In the genomic region with DNA sequence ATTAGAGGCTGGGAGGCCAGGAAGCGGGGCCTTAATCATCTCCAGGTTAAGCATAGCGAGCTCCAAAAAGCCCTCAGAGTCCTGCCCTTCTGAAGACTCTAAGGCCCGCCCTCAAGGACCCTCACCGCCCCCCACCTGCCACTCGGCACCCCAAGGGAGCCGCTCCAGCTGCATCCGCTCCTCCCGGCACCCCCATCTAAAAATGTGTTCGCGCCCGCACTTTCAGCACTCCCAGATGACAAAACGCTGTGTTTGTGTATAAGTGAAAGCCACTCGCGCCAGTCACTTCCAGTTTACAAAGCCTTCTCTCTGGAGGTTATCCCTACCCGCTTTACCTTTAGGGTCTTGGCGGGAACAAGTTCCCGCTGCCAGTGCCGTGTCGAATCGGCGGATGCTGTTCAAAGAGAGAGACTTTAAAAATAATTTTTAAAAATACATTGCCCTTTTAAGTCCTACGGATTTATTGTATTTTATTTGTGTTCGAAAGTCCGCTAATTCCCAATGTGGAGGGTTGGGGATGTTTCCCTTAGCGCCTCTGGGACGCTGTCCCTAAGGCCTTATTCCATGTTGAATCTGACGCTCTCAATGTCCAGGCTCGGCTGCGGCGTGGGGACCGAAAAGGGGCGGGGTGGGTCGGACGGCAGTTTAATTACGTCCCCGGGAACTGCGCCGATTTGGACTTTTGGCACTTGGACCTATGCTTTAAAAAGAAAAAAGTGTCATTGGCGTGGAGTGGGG, we compare ENCODE assay signal across 8 cellular contexts. TPM values are rescaled to one million over a fixed set of nuclear protein-coding genes. Genes with fewer than 3 reads are reported as not detected.
DNase-seq lines count a peak whose midpoint lies in the region; ATAC-seq, FAIRE-seq and TF ChIP-seq lines count a peak whose summit lies in the region.

A gene (minus strand): TSS at position 64 of the 738 bp plus-strand sequence. CDS start 900 bp downstream, outside the sequence.
A gene with protein sequence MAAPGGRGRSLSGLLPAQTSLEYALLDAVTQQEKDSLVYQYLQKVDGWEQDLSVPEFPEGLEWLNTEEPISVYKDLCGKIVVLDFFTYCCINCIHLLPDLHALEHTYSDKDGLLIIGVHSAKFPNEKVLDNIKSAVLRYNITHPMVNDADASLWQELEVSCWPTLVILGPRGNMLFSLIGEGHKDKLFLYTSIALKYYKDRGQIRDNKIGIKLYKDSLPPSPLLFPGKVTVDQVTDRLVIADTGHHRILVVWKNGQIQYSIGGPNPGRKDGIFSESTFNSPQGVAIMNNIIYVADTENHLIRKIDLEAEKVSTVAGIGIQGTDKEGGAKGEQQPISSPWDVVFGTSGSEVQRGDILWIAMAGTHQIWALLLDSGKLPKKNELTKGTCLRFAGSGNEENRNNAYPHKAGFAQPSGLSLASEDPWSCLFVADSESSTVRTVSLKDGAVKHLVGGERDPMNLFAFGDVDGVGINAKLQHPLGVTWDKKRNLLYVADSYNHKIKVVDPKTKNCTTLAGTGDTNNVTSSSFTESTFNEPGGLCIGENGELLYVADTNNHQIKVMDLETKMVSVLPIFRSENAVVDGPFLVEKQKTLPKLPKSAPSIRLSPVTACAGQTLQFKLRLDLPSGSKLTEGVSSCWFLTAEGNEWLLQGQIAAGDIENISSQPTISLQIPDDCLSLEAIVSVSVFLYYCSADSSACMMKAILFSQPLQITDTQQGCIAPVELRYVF (plus strand): TSS at position 643 of the 738 bp plus-strand sequence. CDS start 212 bp downstream, outside the sequence.

- no peak for TF ChIP-seq EP300 in A549 (IDR thresholded peaks at IDR 0.05)

- peaks cover 22% of the 10 kb centered on the region for H3K36me3 Mint-ChIP-seq in activated CD4-positive, alpha-beta T cell treated with anti-CD3 and anti-CD28 coated beads for 36 hours (ENCODE audit: low read depth)

- H3K4me3 ChIP-seq in A549 (peak within 1 kb of the TSS; percentile 68), choroid plexus epithelial cell (ENCODE audit: low read depth, low read length) (peak within 1 kb of the TSS; percentile 87)

- H3K27ac Mint-ChIP-seq in activated CD4-positive, alpha-beta T cell treated with anti-CD3 and anti-CD28 coated beads for 36 hours = peak within 1 kb of the TSS; percentile 97

- peak within 1 kb of the TSS; percentile 80 for H3K4me3 Mint-ChIP-seq in activated CD4-positive, alpha-beta T cell treated with anti-CD3 and anti-CD28 coated beads for 36 hours

- peaks cover 50% of the 10 kb centered on the region for H3K4me1 ChIP-seq in A549

- H3K27me3 Mint-ChIP-seq in activated CD4-positive, alpha-beta T cell treated with anti-CD3 and anti-CD28 coated beads for 36 hours = no peaks in the 10 kb centered on the region

- WGBS in A549 (ENCODE audit: missing lambda C conversion rate) = 3% methylated on average over 36 of the region's 39 CpGs

- intact Hi-C loops in activated CD4-positive, alpha-beta T cell treated with anti-CD3 and anti-CD28 coated beads for 36 hours (cut with DNase I, micrococcal nuclease) = loop anchor here (1.0 to 10.0 kb wide), 9 partner anchors 57 to 1083 kb away; a partner anchor contains a TSS

- no peak for TF ChIP-seq RAD21 in A549 (conservative IDR thresholded peaks at IDR 0.05 in 1 of 2, IDR thresholded peaks at IDR 0.05 in 1 of 2)

- CTCF ChIA-PET in A549 (lab: Yijun Ruan, JAX) = interaction anchor here (0.8 kb wide), 1 partner anchor 20 kb away, joined by 3 read pairs; no protein-coding TSS in a partner anchor
- CTCF ChIA-PET in activated CD4-positive, alpha-beta T cell treated with anti-CD3 and anti-CD28 coated beads for 36 hours (lab: Charles Lee) = no interaction called here

- ATAC-seq in A549 = peak; percentile 88 to 90
- ATAC-seq in GM18867 (IDR thresholded peaks at IDR 0.05; ENCODE audit: unreplicated experiment) = peak; percentile 52
- peak; percentile 38 for ATAC-seq in HG03135 (IDR thresholded peaks at IDR 0.05; ENCODE audit: unreplicated experiment)
- peak; percentile 51 for ATAC-seq in activated CD4-positive, alpha-beta T cell treated with anti-CD3 and anti-CD28 coated beads for 36 hours

- no peak for FAIRE-seq in A549 (lab: Jason Lieb, UNC)

- peak; percentile 59 to 91 for DNase-seq in A549 (ENCODE audit: low read depth in 1 of 2, low spot score in 1 of 2)
- peak; percentile 69 for DNase-seq in NCI-H460 (ENCODE audit: extremely low read depth, low read depth)
- DNase-seq in activated CD4-positive, alpha-beta T cell treated with anti-CD3 and anti-CD28 coated beads for 36 hours = peak; percentile 77
- peak; percentile 82 for DNase-seq in choroid plexus epithelial cell (ENCODE audit: low read depth)
- DNase-seq in stimulated activated CD4-positive, alpha-beta T cell treated with anti-CD3 and anti-CD28 coated beads, Interleukin-1b, Interleukin-23, amount 100 ng/mL, for 24 hours (ENCODE audit: low read depth in 4 of 4, low spot score in 1 of 4) = peak; percentile 48 to 54 (median 53)

- H3K4me1 Mint-ChIP-seq in activated CD4-positive, alpha-beta T cell treated with anti-CD3 and anti-CD28 coated beads for 36 hours = peaks cover 39% of the 10 kb centered on the region

- TF ChIP-seq CTCF in A549 (IDR thresholded peaks at IDR 0.05) (no peak), choroid plexus epithelial cell (conservative IDR thresholded peaks at IDR 0.05; ENCODE audit: low read depth, low read length) (no peak)

- POLR2A ChIA-PET in A549 (lab: Yijun Ruan, JAX) = no interaction called here
- POLR2A ChIA-PET in activated CD4-positive, alpha-beta T cell treated with anti-CD3 and anti-CD28 coated beads for 36 hours (lab: Charles Lee) = interaction anchor here (0.7 kb wide), 1 partner anchor 107 kb away, joined by 3 read pairs; no protein-coding TSS in a partner anchor

- no peaks in the 10 kb centered on the region for H3K27me3 ChIP-seq in layer of hippocampus (ENCODE audit: control insufficient read depth, insufficient read depth, low read length)

- peak; percentile 30; the same call in 1 of the 2 replicates for TF ChIP-seq POLR2A in A549 (IDR thresholded peaks at IDR 0.05; ENCODE audit: low read length)

- H3K9me3 Mint-ChIP-seq in activated CD4-positive, alpha-beta T cell treated with anti-CD3 and anti-CD28 coated beads for 36 hours (ENCODE audit: low read depth) = no peaks in the 10 kb centered on the region

- H3K9me3 ChIP-seq in A549 = no peaks in the 10 kb centered on the region

- H3K27ac ChIP-seq in A549 (peak within 1 kb of the TSS; percentile 85 to 96), layer of hippocampus (ENCODE audit: low read depth, low read length) (peak within 1 kb of the TSS; percentile 84)

- peak within 1 kb of the TSS; percentile 96 for H3K4me2 ChIP-seq in A549

TF ChIP-seq in A549, 52 proteins besides CTCF, POLR2A, EP300 and RAD21 (continues in another document):
- TF ChIP-seq TP53 (CRISPR knock-in tag; IDR thresholded peaks at IDR 0.05) (no peak), PHF8 (IDR thresholded peaks at IDR 0.05; ENCODE audit: borderline replicate concordance, low read depth) (peak; percentile 41; the same call in 1 of the 2 replicates), MYC (IDR thresholded peaks at IDR 0.05; ENCODE audit: borderline replicate concordance, low read length) (no peak), KDM5A (IDR thresholded peaks at IDR 0.05) (peak; percentile 35; the same call in 1 of the 2 replicates), POLR2AphosphoS2 (conservative IDR thresholded peaks at IDR 0.05; ENCODE audit: low read length) (no peak)
- TF ChIP-seq, protein P1, sequence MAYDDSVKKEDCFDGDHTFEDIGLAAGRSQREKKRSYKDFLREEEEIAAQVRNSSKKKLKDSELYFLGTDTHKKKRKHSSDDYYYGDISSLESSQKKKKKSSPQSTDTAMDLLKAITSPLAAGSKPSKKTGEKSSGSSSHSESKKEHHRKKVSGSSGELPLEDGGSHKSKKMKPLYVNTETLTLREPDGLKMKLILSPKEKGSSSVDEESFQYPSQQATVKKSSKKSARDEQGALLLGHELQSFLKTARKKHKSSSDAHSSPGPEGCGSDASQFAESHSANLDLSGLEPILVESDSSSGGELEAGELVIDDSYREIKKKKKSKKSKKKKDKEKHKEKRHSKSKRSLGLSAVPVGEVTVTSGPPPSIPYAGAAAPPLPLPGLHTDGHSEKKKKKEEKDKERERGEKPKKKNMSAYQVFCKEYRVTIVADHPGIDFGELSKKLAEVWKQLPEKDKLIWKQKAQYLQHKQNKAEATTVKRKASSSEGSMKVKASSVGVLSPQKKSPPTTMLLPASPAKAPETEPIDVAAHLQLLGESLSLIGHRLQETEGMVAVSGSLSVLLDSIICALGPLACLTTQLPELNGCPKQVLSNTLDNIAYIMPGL (CRISPR knock-in tag; IDR thresholded peaks at IDR 0.05; ENCODE audit: borderline replicate concordance) = no peak
- TF ChIP-seq, protein P2, sequence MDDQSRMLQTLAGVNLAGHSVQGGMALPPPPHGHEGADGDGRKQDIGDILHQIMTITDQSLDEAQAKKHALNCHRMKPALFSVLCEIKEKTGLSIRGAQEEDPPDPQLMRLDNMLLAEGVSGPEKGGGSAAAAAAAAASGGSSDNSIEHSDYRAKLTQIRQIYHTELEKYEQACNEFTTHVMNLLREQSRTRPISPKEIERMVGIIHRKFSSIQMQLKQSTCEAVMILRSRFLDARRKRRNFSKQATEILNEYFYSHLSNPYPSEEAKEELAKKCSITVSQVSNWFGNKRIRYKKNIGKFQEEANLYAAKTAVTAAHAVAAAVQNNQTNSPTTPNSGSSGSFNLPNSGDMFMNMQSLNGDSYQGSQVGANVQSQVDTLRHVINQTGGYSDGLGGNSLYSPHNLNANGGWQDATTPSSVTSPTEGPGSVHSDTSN (IDR thresholded peaks at IDR 0.05) = no peak

RNA-seq across cellular contexts. Expression of the first gene that starts in this region (rescaled TPM):
- polyA plus RNA-seq in A549 (2011; rRNA removed) (22.8 and 26.8 TPM in 2 replicates), A549 (2017; fragmentation: RNase III; extraction: RNeasy Plus Mini Kit Qiagen cat#74134 plus additional on column Dnase treatment) (11.5 to 12.8 TPM (median 11.8 TPM) in 3 replicates)
- 5.3 and 6.3 TPM in 2 replicates for polyA plus RNA-seq in A549 (2012; cell fraction: cytosol; rRNA removed)
- 3.0 and 4.3 TPM in 2 replicates for polyA plus RNA-seq in A549 (2012; cell fraction: nucleus; rRNA removed)
- 11.2 and 11.7 TPM in 2 replicates for polyA minus RNA-seq in A549 (2011; rRNA and poly(A)+ RNA removed)
- total RNA-seq in NCI-H460 (2014; rRNA removed; shearing (Covaris generic)) = 22.3 and 23.5 TPM in 2 replicates
- 16.1 and 21.0 TPM in 2 replicates for polyA plus RNA-seq in NCI-H460 (2014; cell fraction: nucleus; rRNA removed)
- 10 to 100 TPM; 12.5 to 14.4 TPM for total RNA-seq in activated CD4-positive, alpha-beta T cell treated with anti-CD3 and anti-CD28 coated beads for 36 hours

RNA-seq across cellular contexts. Expression of the second gene that starts in this region (rescaled TPM):
- polyA plus RNA-seq in A549 (2011; rRNA removed) (16.1 and 17.3 TPM in 2 replicates), A549 (2017; fragmentation: RNase III; extraction: RNeasy Plus Mini Kit Qiagen cat#74134 plus additional on column Dnase treatment) (4.9 to 5.8 TPM (median 5.1 TPM) in 3 replicates)
- 3.1 and 3.9 TPM in 2 replicates for polyA plus RNA-seq in A549 (2012; cell fraction: cytosol; rRNA removed)
- polyA plus RNA-seq in A549 (2012; cell fraction: nucleus; rRNA removed) = 3.7 and 4.7 TPM in 2 replicates
- polyA minus RNA-seq in A549 (2011; rRNA and poly(A)+ RNA removed) = 19.0 and 24.1 TPM in 2 replicates
- 22.9 and 27.3 TPM in 2 replicates for total RNA-seq in NCI-H460 (2014; rRNA removed; shearing (Covaris generic))
- 16.3 and 26.2 TPM in 2 replicates for polyA plus RNA-seq in NCI-H460 (2014; cell fraction: nucleus; rRNA removed)
- 10 to 100 TPM; 20.1 to 22.3 TPM for total RNA-seq in activated CD4-positive, alpha-beta T cell treated with anti-CD3 and anti-CD28 coated beads for 36 hours

Comparison
In these comparisons a context has a peak if more than half of its experiments do, and no peak if none do; other contexts are left out.
1. Peak in every context shown above with its lines: DNase-seq, ATAC-seq, H3K4me3 ChIP-seq and H3K27ac ChIP-seq.
2. ATAC-seq: peak in every context shown above with its lines; median percentile 89 in A549; 52 in GM18867; 51 in activated CD4-positive, alpha-beta T cell treated with anti-CD3 and anti-CD28 coated beads for 36 hours; 38 in HG03135.